ENCODE assay signal across 10 cellular contexts in genomic region chr4:41155194-41155830, GRCh38. TPM values are rescaled to one million over a fixed set of nuclear protein-coding genes. Genes with fewer than 3 reads are reported as not detected.
DNase-seq lines count a peak whose midpoint lies in the region; ATAC-seq and TF ChIP-seq lines count a peak whose summit lies in the region.
"Had no signal": no experiment of that assay in that cellular context is flagged by ENCODE, and none has a peak within 500 bp of the region (broad histone marks: within the 10 kb centered on the region; RNA-seq: fewer than 3 reads in every experiment).

No MANE protein-coding gene starts in this region.

- no peaks in the 10 kb centered on the region for H3K4me1 Mint-ChIP-seq in stimulated activated effector memory CD8-positive, alpha-beta T cell treated with anti-CD3 and anti-CD28 coated beads, Interleukin-12 subunit alpha, Interleukin-12 subunit beta, amount 100 ng/mL, for 72 hours

- peak; percentile 68 for DNase-seq in RPMI7951 (ENCODE audit: low read depth)
- peak; percentile 37 for DNase-seq in epidermal melanocyte (ENCODE audit: insufficient read length, low spot score)
- no peak for DNase-seq in left lung
- DNase-seq in tibial artery = no peak
- DNase-seq in T1000 (lab: John Stamatoyannopoulos, UW) = no peak
- no peak for DNase-seq in NCI-H69 (lab: John Stamatoyannopoulos, UW)
- DNase-seq in stimulated activated effector memory CD8-positive, alpha-beta T cell treated with anti-CD3 and anti-CD28 coated beads, Interleukin-12 subunit alpha, Interleukin-12 subunit beta, amount 100 ng/mL, for 72 hours (ENCODE audit: low spot score in 2 of 2) = no peak
- DNase-seq: activated T-cell treated with anti-CD3 and anti-CD28 coated beads, Interleukin-2, amount 50 U/mL, for 24 hours; cortex of kidney had no signal

- no peaks in the 10 kb centered on the region for H3K36me3 Mint-ChIP-seq in stimulated activated effector memory CD8-positive, alpha-beta T cell treated with anti-CD3 and anti-CD28 coated beads, Interleukin-12 subunit alpha, Interleukin-12 subunit beta, amount 100 ng/mL, for 72 hours

- H3K4me3 Mint-ChIP-seq in stimulated activated effector memory CD8-positive, alpha-beta T cell treated with anti-CD3 and anti-CD28 coated beads, Interleukin-12 subunit alpha, Interleukin-12 subunit beta, amount 100 ng/mL, for 72 hours = no peak overlapping the region
- H3K4me3 Mint-ChIP-seq: activated T-cell treated with anti-CD3 and anti-CD28 coated beads, Interleukin-2, amount 50 U/mL, for 24 hours had no signal

- H3K36me3 ChIP-seq in left lung = no peaks in the 10 kb centered on the region
- no peaks in the 10 kb centered on the region for H3K36me3 ChIP-seq in tibial artery

- H3K9me3 Mint-ChIP-seq in stimulated activated effector memory CD8-positive, alpha-beta T cell treated with anti-CD3 and anti-CD28 coated beads, Interleukin-12 subunit alpha, Interleukin-12 subunit beta, amount 100 ng/mL, for 72 hours = peaks cover 2% of the 10 kb centered on the region
- H3K9me3 Mint-ChIP-seq: activated T-cell treated with anti-CD3 and anti-CD28 coated beads, Interleukin-2, amount 50 U/mL, for 24 hours had no signal

- H3K9me3 ChIP-seq in left lung (no peaks in the 10 kb centered on the region), tibial artery (no peaks in the 10 kb centered on the region)

- no peak overlapping the region for H3K27ac Mint-ChIP-seq in stimulated activated effector memory CD8-positive, alpha-beta T cell treated with anti-CD3 and anti-CD28 coated beads, Interleukin-12 subunit alpha, Interleukin-12 subunit beta, amount 100 ng/mL, for 72 hours
- H3K27ac Mint-ChIP-seq: activated T-cell treated with anti-CD3 and anti-CD28 coated beads, Interleukin-2, amount 50 U/mL, for 24 hours had no signal

- H3K4me3 ChIP-seq in left lung (no peak overlapping the region), tibial artery (peak overlapping the region; percentile 3 to 16)

- ATAC-seq in left lung (peak; percentile 63), HG03095 (IDR thresholded peaks at IDR 0.05; ENCODE audit: unreplicated experiment) (no peak)
- no peak for ATAC-seq in stimulated activated effector memory CD8-positive, alpha-beta T cell treated with anti-CD3 and anti-CD28 coated beads, Interleukin-12 subunit alpha, Interleukin-12 subunit beta, amount 100 ng/mL, for 72 hours

- intact Hi-C loops in left lung (cut with DNase I) (no loop called here), tibial artery (cut with DNase I; ENCODE audit: low total_unique reads) (no loop called here)

- no peaks in the 10 kb centered on the region for H3K27me3 ChIP-seq in left lung
- H3K27me3 ChIP-seq in tibial artery = no peaks in the 10 kb centered on the region

- TF ChIP-seq CTCF in left lung (IDR thresholded peaks at IDR 0.05) = no peak
- TF ChIP-seq CTCF in tibial artery (IDR thresholded peaks at IDR 0.05) = no peak

- H3K27ac ChIP-seq in left lung = peak overlapping the region in 1 of 2 donors; percentile 63
- H3K27ac ChIP-seq in tibial artery = peak overlapping the region; percentile 65 to 67

- peaks cover 0 to 2% of the 10 kb centered on the region in 2 donors for H3K4me1 ChIP-seq in left lung
- H3K4me1 ChIP-seq in tibial artery = peaks cover 0 to 79% (median 27%) of the 10 kb centered on the region in 4 donors

RNA-seq across cellular contexts. Expression of gene APBB2, which starts 59.0 kb away (rescaled TPM):
- total RNA-seq in RPMI7951 (2014; rRNA removed; shearing (Covaris generic)) = 39.1 and 54.3 TPM in 2 replicates
- total RNA-seq in left lung = 10 to 100 TPM; 55.6 to 94.8 TPM

Comparison
In these comparisons a context has a peak if more than half of its experiments do, and no peak if none do; other contexts are left out.
1. DNase-seq: peak in RPMI7951 (single experiment) and epidermal melanocyte (single experiment); none in left lung (0 of 2), tibial artery (0 of 2), T1000 (single experiment), NCI-H69 (single experiment) and stimulated activated effector memory CD8-positive, alpha-beta T cell treated with anti-CD3 and anti-CD28 coated beads, Interleukin-12 subunit alpha, Interleukin-12 subunit beta, amount 100 ng/mL, for 72 hours (0 of 2).
2. H3K4me3 ChIP-seq: peak in tibial artery (2 of 2); none in left lung (0 of 2).